3 cellular contexts compared by ENCODE assay signal in genomic region chr7:65570990-65571389, GRCh38.
A peak's percentile ranks its signal among the peaks of the same experiment; 100 is the strongest.
DNase-seq lines count a peak whose midpoint lies in the region; ATAC-seq, FAIRE-seq and TF ChIP-seq lines count a peak whose summit lies in the region.
"Not testable (repeated sequence)": the region's sequence is repeated elsewhere in the genome, so short reads cannot be mapped to it uniquely, and the experiment has no call there.

No MANE protein-coding gene starts in this region.

- not testable (repeated sequence) for FAIRE-seq in K562 (lab: Jason Lieb, UNC); HepG2 (lab: Jason Lieb, UNC)

- TF ChIP-seq RAD21 in HCT116 (IDR thresholded peaks at IDR 0.05; ENCODE audit: low read depth); K562 (CRISPR knock-in tag; conservative IDR thresholded peaks at IDR 0.05 in 1 of 2, IDR thresholded peaks at IDR 0.05 in 1 of 2); HepG2 (CRISPR knock-in tag; IDR thresholded peaks at IDR 0.05): not testable (repeated sequence)

- not testable (repeated sequence) for H3K9ac ChIP-seq in HCT116 (ENCODE audit: low read length); K562 (ENCODE audit: insufficient read depth in 1 of 2, low read depth in 2 of 2, low read length in 2 of 2); HepG2 (ENCODE audit: insufficient read depth, low read depth, low read length)

- H3K4me1 ChIP-seq in HCT116 (ENCODE audit: control insufficient read depth in 1 of 2, insufficient read depth in 2 of 2, low read length in 2 of 2); K562 (replicated peaks in 1 of 2; ENCODE audit: control insufficient read depth in 2 of 2, insufficient read depth in 2 of 2, low read length in 2 of 2); HepG2 (ENCODE audit: insufficient read depth, low read length): not testable (repeated sequence)

- ATAC-seq in HCT116 (peak; percentile 69), K562 (peak; percentile 79), HepG2 (peak; percentile 72)

- H3K27ac ChIP-seq in HCT116 (ENCODE audit: low read depth, low read length); K562 (ENCODE audit: extremely low read depth, low read depth, low read length); HepG2 (ENCODE audit: extremely low read length, insufficient read depth, low read length): not testable (repeated sequence)

- not testable (repeated sequence) for H3K79me2 ChIP-seq in HCT116 (ENCODE audit: insufficient read depth, low read length); K562 (ENCODE audit: control insufficient read depth, insufficient read depth, low read length); HepG2 (ENCODE audit: insufficient read depth, low read length)

- POLR2A ChIA-PET in HCT116 (lab: Charles Lee); K562 (lab: Yijun Ruan, JAX); HepG2 (lab: Yijun Ruan, JAX): not testable (repeated sequence)

- BruUV-seq in HCT116 (replicated peaks; lab: Mats Ljungman, UMichigan); K562 (replicated peaks; lab: Mats Ljungman, UMichigan); HepG2 (replicated peaks; lab: Mats Ljungman, UMichigan): not testable (repeated sequence)

- WGBS in K562 (ENCODE audit: insufficient coverage, low coverage, missing lambda C conversion rate) = no CpG with 5 or more reads among the region's 1 CpG
- no CpG with 5 or more reads among the region's 1 CpG for WGBS in HepG2 (ENCODE audit: low lambda C conversion rate)

- H3K27me3 ChIP-seq in HCT116 (ENCODE audit: insufficient read depth, low read length); K562 (ENCODE audit: control insufficient read depth in 2 of 2, insufficient read depth in 2 of 2, low read length in 2 of 2); HepG2 (ENCODE audit: control insufficient read depth in 1 of 2, insufficient read depth in 2 of 2, low read length in 2 of 2): not testable (repeated sequence)

- intact Hi-C loops in HCT116 (cut with micrococcal nuclease); K562 (cut with micrococcal nuclease); HepG2 (cut with micrococcal nuclease; ENCODE audit: unreplicated experiment): not testable (repeated sequence)

- H3K4me3 ChIP-seq in HCT116 (replicated peaks in 1 of 2; ENCODE audit: low read depth in 1 of 2, low read length in 2 of 2); K562; HepG2 (replicated peaks in 1 of 3; ENCODE audit: insufficient read depth in 1 of 3, low read depth in 2 of 3, low read length in 3 of 3): not testable (repeated sequence)

- not testable (repeated sequence) for H3K9me3 ChIP-seq in HCT116 (ENCODE audit: control insufficient read depth in 1 of 2, insufficient read depth in 1 of 2, low read depth in 1 of 2, low read length in 2 of 2); K562 (replicated peaks; ENCODE audit: control insufficient read depth, insufficient read depth, low read depth, low read length); HepG2 (ENCODE audit: low read length)

- H3K4me2 ChIP-seq in HCT116 (ENCODE audit: low read length); K562 (ENCODE audit: insufficient read depth, low read length); HepG2 (ENCODE audit: low read depth, low read length): not testable (repeated sequence)

- H3K9me1 ChIP-seq in K562 (ENCODE audit: control insufficient read depth, insufficient read depth, low read length) = not testable (repeated sequence)

- not testable (repeated sequence) for TF ChIP-seq EP300 in K562 (IDR thresholded peaks at IDR 0.05; ENCODE audit: low read length); HepG2 (IDR thresholded peaks at IDR 0.05; ENCODE audit: low read depth in 2 of 2, low read length in 2 of 2); HepG2 (CRISPR knock-in tag; IDR thresholded peaks at IDR 0.05; ENCODE audit: borderline replicate concordance)

- H3K36me3 ChIP-seq in HCT116 (ENCODE audit: control insufficient read depth in 1 of 2, insufficient read depth in 2 of 2, low read length in 2 of 2); K562 (ENCODE audit: control insufficient read depth, insufficient read depth, low read length); HepG2 (replicated peaks in 1 of 2; ENCODE audit: control insufficient read depth in 1 of 2, insufficient read depth in 2 of 2, low read length in 2 of 2): not testable (repeated sequence)

- not testable (repeated sequence) for H4K20me1 ChIP-seq in HCT116 (ENCODE audit: insufficient read depth); K562 (replicated peaks; ENCODE audit: control insufficient read depth, insufficient read depth, low read length); HepG2 (ENCODE audit: insufficient read depth, low read length)

- not testable (repeated sequence) for H2AFZ ChIP-seq in HCT116 (ENCODE audit: low read depth, low read length, poor library complexity, severe bottlenecking); K562 (ENCODE audit: low read depth, low read length); HepG2 (ENCODE audit: low read length)

- in situ Hi-C loops in K562 (cut with MboI); HepG2 (cut with HindIII; ENCODE audit: extremely low pct_ligation_motif_present, low pct_unique_long_range_greater_than_20kb): not testable (repeated sequence)

- not testable (repeated sequence) for DNase-seq in HCT116 (ENCODE audit: low read depth, low spot score); K562 (ENCODE audit: extremely low read depth in 1 of 4, low spot score in 3 of 4); HepG2 (ENCODE audit: low spot score)

- not testable (repeated sequence) for TF ChIP-seq POLR2A in HCT116 (IDR thresholded peaks at IDR 0.05; ENCODE audit: borderline replicate concordance, extremely low read depth, insufficient read depth, insufficient read length); K562 (conservative IDR thresholded peaks at IDR 0.05); HepG2 (IDR thresholded peaks at IDR 0.05; ENCODE audit: insufficient read depth in 1 of 2, low read depth in 2 of 2, low read length in 2 of 2)

- RAD21 ChIA-PET in HCT116 (lab: Charles Lee; ENCODE audit: low non-redundant PET in 1 of 2, low total read pairs in 2 of 2, uncharacterized antibody in 2 of 2, unreplicated experiment in 2 of 2) = not testable (repeated sequence)

- H3K9me2 ChIP-seq in HCT116 (ENCODE audit: insufficient read depth) = not testable (repeated sequence)

- CTCF ChIA-PET in HCT116 (lab: Charles Lee); K562 (lab: Yijun Ruan, JAX; ENCODE audit: low intra/inter-chr PET ratio); HepG2 (lab: Yijun Ruan, JAX; ENCODE audit: low intra/inter-chr PET ratio, low total read pairs): not testable (repeated sequence)

- not testable (repeated sequence) for TF ChIP-seq CTCF in HCT116 (IDR thresholded peaks at IDR 0.05 in 2 of 3, conservative IDR thresholded peaks at IDR 0.05 in 1 of 3; ENCODE audit: borderline replicate concordance in 1 of 3, insufficient read depth in 1 of 3, low read depth in 2 of 3, low read length in 2 of 3); K562 (IDR thresholded peaks at IDR 0.05 in 2 of 3, conservative IDR thresholded peaks at IDR 0.05 in 1 of 3; ENCODE audit: insufficient read depth in 2 of 3, low read depth in 1 of 3, low read length in 3 of 3); HepG2 (CRISPR knock-in tag; IDR thresholded peaks at IDR 0.05)
